Comparison of ENCODE assay signal across 1 cellular context in genomic region chr17:1577657-1578428, GRCh38.
TF ChIP-seq lines count a peak whose summit lies in the region.

No MANE protein-coding gene starts in this region.

TF ChIP-seq in HEK293, 187 proteins besides CTCF, POLR2A, EP300 and RAD21 (continued from another document):
- TF ChIP-seq ZNF280C (tag by site-specific recombination; IDR thresholded peaks at IDR 0.05), result no peak
- no peak for TF ChIP-seq ZNF776 (tag by site-specific recombination; IDR thresholded peaks at IDR 0.05; ENCODE audit: borderline replicate concordance)
- TF ChIP-seq ZNF580 (tag by site-specific recombination; IDR thresholded peaks at IDR 0.05), result no peak
- no peak for TF ChIP-seq ZSCAN30 (tag by site-specific recombination; IDR thresholded peaks at IDR 0.05)
- no peak for TF ChIP-seq ZSCAN4 (tag by site-specific recombination; IDR thresholded peaks at IDR 0.05)
- no peak for TF ChIP-seq ZNF529 (tag by site-specific recombination; IDR thresholded peaks at IDR 0.05; ENCODE audit: insufficient replicate concordance)
- no peak for TF ChIP-seq ZNF596 (tag by site-specific recombination; IDR thresholded peaks at IDR 0.05)
- TF ChIP-seq KLF7 (tag by site-specific recombination; IDR thresholded peaks at IDR 0.05; ENCODE audit: borderline replicate concordance), result no peak
- peak; percentile 40; the same call in 1 of the 2 replicates for TF ChIP-seq SCRT1 (tag by site-specific recombination; IDR thresholded peaks at IDR 0.05; ENCODE audit: borderline replicate concordance)
- TF ChIP-seq ZNF23 (tag by site-specific recombination; IDR thresholded peaks at IDR 0.05; ENCODE audit: borderline replicate concordance), result no peak
- TF ChIP-seq ZBTB21 (tag by site-specific recombination; IDR thresholded peaks at IDR 0.05), result no peak
- TF ChIP-seq BCL11A (tag by site-specific recombination; IDR thresholded peaks at IDR 0.05; ENCODE audit: low read depth), result no peak
- peak; percentile 30; the same call in 1 of the 2 replicates for TF ChIP-seq ZFHX2 (tag by site-specific recombination; conservative IDR thresholded peaks at IDR 0.05)
- peak; percentile 46 for TF ChIP-seq EGR2 (tag by site-specific recombination; IDR thresholded peaks at IDR 0.05; ENCODE audit: low read depth)
- no peak for TF ChIP-seq ZNF488 (tag by site-specific recombination; IDR thresholded peaks at IDR 0.05)
- no peak for TF ChIP-seq ZNF561 (tag by site-specific recombination; IDR thresholded peaks at IDR 0.05; ENCODE audit: borderline replicate concordance)
